8 cellular contexts compared by ENCODE assay signal in the genomic region with DNA sequence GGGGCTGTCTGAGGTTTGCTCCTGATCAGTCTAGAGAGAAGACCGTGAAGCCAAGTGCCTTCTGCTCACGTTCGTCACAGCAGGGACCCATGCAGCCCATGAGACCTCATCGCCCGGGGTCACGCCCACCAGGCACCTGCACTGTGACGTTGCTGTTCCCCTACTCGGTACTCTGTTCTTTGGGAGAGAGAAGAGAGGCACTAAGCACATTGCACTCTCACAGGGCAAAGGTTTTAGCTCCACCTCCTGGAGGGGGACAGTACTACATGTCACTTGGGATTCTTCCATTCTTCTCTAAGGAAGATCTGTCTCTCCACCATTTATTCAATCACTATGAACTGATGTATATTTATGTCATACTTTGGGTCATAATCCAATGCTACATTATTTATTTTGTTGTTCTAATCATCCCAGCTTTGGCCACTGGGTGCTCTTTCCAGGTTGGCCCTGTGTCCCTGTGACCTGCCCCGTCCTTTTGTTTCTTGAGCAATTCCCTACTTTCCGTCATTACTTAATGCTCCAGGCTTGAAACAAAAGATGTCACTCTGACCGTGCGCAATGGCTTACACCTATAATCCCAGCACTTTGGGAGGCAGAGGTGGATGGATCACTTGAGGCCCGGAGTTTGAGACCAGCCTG. TPM values are rescaled to one million over a fixed set of nuclear protein-coding genes. Genes with fewer than 3 reads are reported as not detected.
A peak's percentile ranks its signal among the peaks of the same experiment; 100 is the strongest.
DNase-seq lines count a peak whose midpoint lies in the region; ATAC-seq and TF ChIP-seq lines count a peak whose summit lies in the region.

No MANE protein-coding gene starts in this region.

- peaks cover 3% of the 10 kb centered on the region for H3K36me3 Mint-ChIP-seq in chondrocyte (ENCODE audit: low read depth)

- peak; percentile 21 to 36 for DNase-seq in SHP77 (lab: John Stamatoyannopoulos, UW)
- no peak for DNase-seq in SHP77 treated with DMSO at 0.1 percent for 48 hours (lab: John Stamatoyannopoulos, UW)
- peak; percentile 79 for DNase-seq in NCI-H2107 treated with DMSO at 0.1 percent for 48 hours (lab: John Stamatoyannopoulos, UW; ENCODE audit: unreplicated experiment)
- no peak for DNase-seq in chondrocyte (ENCODE audit: low spot score)
- peak in 2 of 3 donors; percentile 27 to 78 for DNase-seq in mucosa of descending colon
- DNase-seq in superior temporal gyrus (ENCODE audit: extremely low spot score): peak; percentile 10

- intact Hi-C loops in mucosa of descending colon (cut with DNase I, micrococcal nuclease): no loop called here

- no peaks in the 10 kb centered on the region for H3K4me1 ChIP-seq in mucosa of descending colon (ENCODE audit: low read depth)

- H3K4me3 Mint-ChIP-seq in chondrocyte (ENCODE audit: unreplicated experiment): no peak overlapping the region

- H3K27ac Mint-ChIP-seq in chondrocyte (ENCODE audit: unreplicated experiment): no peak overlapping the region

- H3K9me3 ChIP-seq in mucosa of descending colon: no peaks in the 10 kb centered on the region

- H3K4me1 Mint-ChIP-seq in chondrocyte (ENCODE audit: low read depth): no peaks in the 10 kb centered on the region

- no peak overlapping the region for H3K4me3 ChIP-seq in mucosa of descending colon

- H3K27me3 Mint-ChIP-seq in chondrocyte (ENCODE audit: low read depth): peaks cover 17% of the 10 kb centered on the region

- TF ChIP-seq CTCF in chondrocyte (IDR thresholded peaks at IDR 0.05): peak; percentile 81
- peak; percentile 75 for TF ChIP-seq CTCF in mucosa of descending colon (IDR thresholded peaks at IDR 0.05)

- ATAC-seq in activated CD4-positive, CD25-positive, alpha-beta regulatory T cell treated with anti-CD3 and anti-CD28 coated beads, Interleukin-2, amount 50 U/mL, for 24 hours: peak; percentile 49 to 61
- peak; percentile 87 for ATAC-seq in mucosa of descending colon
- no peak for ATAC-seq in GM21367 (IDR thresholded peaks at IDR 0.05; ENCODE audit: unreplicated experiment)

- peaks cover 5% of the 10 kb centered on the region for H3K9me3 Mint-ChIP-seq in chondrocyte (ENCODE audit: low read depth)

- no peaks in the 10 kb centered on the region for H3K36me3 ChIP-seq in mucosa of descending colon (ENCODE audit: low read depth)

RNA-seq across cellular contexts. Expression of a gene that starts 31.4 kb away (rescaled TPM):
- total RNA-seq in chondrocyte (48.7 to 59.0 TPM (median 49.0 TPM) in 3 replicates), mucosa of descending colon (10 to 100 TPM; 19.4 to 56.0 (median 29.4) TPM)

RNA-seq across cellular contexts. Expression of a gene that starts 36.6 kb away (rescaled TPM):
- total RNA-seq in chondrocyte: 22.2 to 24.2 TPM (median 23.9 TPM) in 3 replicates
- total RNA-seq in mucosa of descending colon: 10 to 100 TPM; 19.9 to 27.1 (median 24.6) TPM

Comparison
In these comparisons a context has a peak if more than half of its experiments do, and no peak if none do; other contexts are left out.
1. DNase-seq: peak in SHP77 (2 of 2), NCI-H2107 treated with DMSO at 0.1 percent for 48 hours (single experiment), mucosa of descending colon (2 of 3) and superior temporal gyrus (single experiment); none in SHP77 treated with DMSO at 0.1 percent for 48 hours (single experiment) and chondrocyte (single experiment).